19 cellular contexts compared by ENCODE assay signal in the genomic region with DNA sequence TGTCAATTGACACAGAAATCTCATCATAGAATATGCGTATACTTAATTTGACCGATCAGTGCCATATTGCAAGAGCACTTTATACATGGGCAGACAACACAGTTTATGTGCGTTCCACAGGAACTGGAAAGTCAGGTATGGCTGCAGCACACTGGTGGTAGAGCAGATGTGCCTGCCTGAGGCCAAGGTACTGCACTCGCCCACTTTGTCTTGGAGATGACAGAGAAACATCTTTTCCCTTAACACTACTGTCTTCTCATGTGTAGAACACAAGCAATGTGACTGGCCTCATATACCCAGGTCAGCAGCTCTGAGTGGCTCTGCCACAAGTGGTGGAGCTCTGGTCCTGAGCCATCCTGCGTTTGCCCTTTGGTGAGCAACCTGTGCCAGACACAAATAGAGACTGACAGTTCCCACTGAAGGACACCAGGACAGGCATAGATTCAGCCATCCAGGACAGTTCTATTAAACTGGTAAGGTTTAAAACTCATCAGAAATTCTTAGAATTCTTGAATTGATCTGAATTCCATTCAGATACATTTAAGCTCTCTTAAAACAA. TPM values are rescaled to one million over a fixed set of nuclear protein-coding genes. Genes with fewer than 3 reads are reported as not detected.
DNase-seq lines count a peak whose midpoint lies in the region; ATAC-seq, FAIRE-seq and TF ChIP-seq lines count a peak whose summit lies in the region.
"Had no signal": no experiment of that assay in that cellular context is flagged by ENCODE, and none has a peak within 500 bp of the region (broad histone marks: within the 10 kb centered on the region; RNA-seq: fewer than 3 reads in every experiment).

No MANE protein-coding gene starts in this region.

- H3K4me1 Mint-ChIP-seq in type B pancreatic cell (ENCODE audit: unreplicated experiment), result peaks cover 22% of the 10 kb centered on the region
- H3K4me1 Mint-ChIP-seq: activated CD4-positive, alpha-beta T cell treated with anti-CD3 and anti-CD28 coated beads for 36 hours had no signal

- no peaks in the 10 kb centered on the region for H3K27me3 Mint-ChIP-seq in type B pancreatic cell
- H3K27me3 Mint-ChIP-seq: activated CD4-positive, alpha-beta T cell treated with anti-CD3 and anti-CD28 coated beads for 36 hours had no signal

- H3K27ac Mint-ChIP-seq in type B pancreatic cell, result peak overlapping the region; percentile 90
- H3K27ac Mint-ChIP-seq: activated CD4-positive, alpha-beta T cell treated with anti-CD3 and anti-CD28 coated beads for 36 hours; T-helper 17 cell had no signal

- no peaks in the 10 kb centered on the region for H3K9me3 Mint-ChIP-seq in type B pancreatic cell
- H3K9me3 Mint-ChIP-seq: CD14-positive monocyte, nephron had no signal

- no peak for TF ChIP-seq CTCF in type B pancreatic cell (conservative IDR thresholded peaks at IDR 0.05)

- DNase-seq in M059J (ENCODE audit: low read depth), result peak; percentile 42
- DNase-seq in cerebellum (ENCODE audit: low spot score), result peak; percentile 56
- DNase-seq in kidney tubule cell (ENCODE audit: low spot score), result peak; percentile 49
- no peak for DNase-seq in type B pancreatic cell (ENCODE audit: extremely low spot score, unreplicated experiment)
- no peak for DNase-seq in NCI-H187 treated with DMSO at 0.1 percent for 48 hours (lab: John Stamatoyannopoulos, UW)
- no peak for DNase-seq in frontal cortex (ENCODE audit: low spot score in 2 of 2)
- DNase-seq: activated CD4-positive, alpha-beta T cell treated with anti-CD3 and anti-CD28 coated beads for 36 hours; activated naive CD4-positive, alpha-beta T cell treated with anti-CD3 and anti-CD28 coated beads, Interleukin-2, amount 50 U/mL, for 16 hours; effector CD4-positive, alpha-beta T cell; GOT3; NCI-H2081 treated with DMSO at 0.1 percent for 48 hours; stimulated activated CD4-positive, alpha-beta T cell treated with anti-CD3 and anti-CD28 coated beads, Interleukin-4, amount 100 ng/mL, for 4 hours; T-helper 17 cell; thyroid gland had no signal

- ATAC-seq in GM21529 (IDR thresholded peaks at IDR 0.05; ENCODE audit: unreplicated experiment), result no peak
- no peak for ATAC-seq in HG02981 (IDR thresholded peaks at IDR 0.05; ENCODE audit: unreplicated experiment)
- ATAC-seq: activated CD4-positive, alpha-beta T cell treated with anti-CD3 and anti-CD28 coated beads for 36 hours; T-helper 17 cell had no signal

- FAIRE-seq in frontal cortex (lab: Jason Lieb, UNC), result no peak
- FAIRE-seq: bronchial epithelial cell had no signal

- H3K36me3 Mint-ChIP-seq in type B pancreatic cell, result no peaks in the 10 kb centered on the region
- H3K36me3 Mint-ChIP-seq: CD14-positive monocyte had no signal

- H3K4me3 Mint-ChIP-seq in type B pancreatic cell, result peak overlapping the region; percentile 72
- H3K4me3 Mint-ChIP-seq: activated CD4-positive, alpha-beta T cell treated with anti-CD3 and anti-CD28 coated beads for 36 hours; CD14-positive monocyte; nephron; T-helper 17 cell had no signal

RNA-seq across cellular contexts. Expression of gene PPP2CA, which starts 21.0 kb away (rescaled TPM):
- total RNA-seq in M059J (2014; rRNA removed; shearing (Covaris generic)), result 233 and 257 TPM in 2 replicates
- 98.4 TPM for total RNA-seq in cerebellum
- total RNA-seq in type B pancreatic cell (ENCODE audit: low replicate concordance), result 141 and 152 TPM in 2 replicates
- total RNA-seq in frontal cortex, result 141 TPM

Comparison
In these comparisons a context has a peak if more than half of its experiments do, and no peak if none do; other contexts are left out.
1. DNase-seq: peak in M059J (single experiment), cerebellum (single experiment) and kidney tubule cell (single experiment); none in type B pancreatic cell (single experiment), NCI-H187 treated with DMSO at 0.1 percent for 48 hours (single experiment) and frontal cortex (0 of 2).